Comparison of ENCODE assay signal across 12 cellular contexts in genomic region chr2:236776695-236777251, GRCh38.
DNase-seq lines count a peak whose midpoint lies in the region; ATAC-seq and TF ChIP-seq lines count a peak whose summit lies in the region.
"Had no signal": no experiment of that assay in that cellular context is flagged by ENCODE, and none has a peak within 500 bp of the region (broad histone marks: within the 10 kb centered on the region; RNA-seq: fewer than 3 reads in every experiment).

No MANE protein-coding gene starts in this region.

- H3K4me3 ChIP-seq in RWPE2 (ENCODE audit: severe bottlenecking) (no peak overlapping the region), tibial artery (no peak overlapping the region)
- H3K4me3 ChIP-seq: upper lobe of right lung had no signal

- TF ChIP-seq CTCF in RWPE2 (IDR thresholded peaks at IDR 0.05; ENCODE audit: poor library complexity, severe bottlenecking) (no peak), tibial artery (IDR thresholded peaks at IDR 0.05) (no peak)

- H3K4me1 ChIP-seq in RWPE2 (ENCODE audit: insufficient read depth, poor library complexity, severe bottlenecking): peaks cover 17% of the 10 kb centered on the region
- peaks cover 0 to 26% (median 14%) of the 10 kb centered on the region in 4 donors for H3K4me1 ChIP-seq in tibial artery
- H3K4me1 ChIP-seq: upper lobe of right lung had no signal

- peak overlapping the region; percentile 85 for H3K27ac ChIP-seq in RWPE2 (ENCODE audit: poor library complexity, severe bottlenecking)
- peak overlapping the region; percentile 57 to 68 for H3K27ac ChIP-seq in tibial artery
- H3K27ac ChIP-seq: upper lobe of right lung had no signal

- no peaks in the 10 kb centered on the region for H3K4me1 Mint-ChIP-seq in activated CD4-positive, alpha-beta memory T cell treated with anti-CD3 and anti-CD28 coated beads for 36 hours (ENCODE audit: low read depth)
- H3K4me1 Mint-ChIP-seq: naive thymus-derived CD4-positive, alpha-beta T cell had no signal

- intact Hi-C loops in tibial artery (cut with DNase I; ENCODE audit: low total_unique reads): no loop called here
- intact Hi-C loops in activated CD4-positive, alpha-beta memory T cell treated with anti-CD3 and anti-CD28 coated beads for 36 hours (cut with micrococcal nuclease): no loop called here

- H3K27me3 ChIP-seq in RWPE2 (ENCODE audit: insufficient read depth, poor library complexity, severe bottlenecking) (no peaks in the 10 kb centered on the region), tibial artery (no peaks in the 10 kb centered on the region)
- H3K27me3 ChIP-seq: upper lobe of right lung had no signal

- CTCF ChIA-PET in activated CD4-positive, alpha-beta memory T cell treated with anti-CD3 and anti-CD28 coated beads for 36 hours (lab: Charles Lee): no interaction called here

- no peaks in the 10 kb centered on the region for H3K9me3 ChIP-seq in RWPE2 (ENCODE audit: severe bottlenecking)
- no peaks in the 10 kb centered on the region for H3K9me3 ChIP-seq in tibial artery
- H3K9me3 ChIP-seq: upper lobe of right lung had no signal

- peaks cover 2% of the 10 kb centered on the region for H3K27me3 Mint-ChIP-seq in activated CD4-positive, alpha-beta memory T cell treated with anti-CD3 and anti-CD28 coated beads for 36 hours

- no peaks in the 10 kb centered on the region for H3K36me3 Mint-ChIP-seq in activated CD4-positive, alpha-beta memory T cell treated with anti-CD3 and anti-CD28 coated beads for 36 hours
- H3K36me3 Mint-ChIP-seq: activated naive CD4-positive, alpha-beta T cell treated with anti-CD3 and anti-CD28 coated beads, Interleukin-2, amount 50 U/mL, for 72 hours; naive thymus-derived CD4-positive, alpha-beta T cell had no signal

- DNase-seq in NCI-H748 (lab: John Stamatoyannopoulos, UW; ENCODE audit: unreplicated experiment): peak; percentile 22
- DNase-seq in NCI-H748 treated with DMSO at 0.1 percent for 48 hours (lab: John Stamatoyannopoulos, UW): no peak
- DNase-seq in RWPE2 (ENCODE audit: low spot score): no peak
- DNase-seq in fibroblast of peridontal ligament (ENCODE audit: extremely low read depth): peak; percentile 91
- DNase-seq in tibial artery: peak; percentile 62 to 93
- no peak for DNase-seq in stimulated activated CD4-positive, alpha-beta T cell treated with anti-CD3 and anti-CD28 coated beads, Interleukin-4, amount 100 ng/mL, for 24 hours
- DNase-seq in activated CD4-positive, alpha-beta memory T cell treated with anti-CD3 and anti-CD28 coated beads for 36 hours: no peak
- DNase-seq in iPS-NIHi7 (ENCODE audit: extremely low spot score): no peak
- DNase-seq: activated CD4-positive, alpha-beta T cell treated with anti-CD3 and anti-CD28 coated beads, Interleukin-2, amount 50 U/mL, for 1 hour; naive thymus-derived CD4-positive, alpha-beta T cell; upper lobe of right lung had no signal

- H3K27ac Mint-ChIP-seq in activated CD4-positive, alpha-beta memory T cell treated with anti-CD3 and anti-CD28 coated beads for 36 hours: no peak overlapping the region
- H3K27ac Mint-ChIP-seq: activated naive CD4-positive, alpha-beta T cell treated with anti-CD3 and anti-CD28 coated beads, Interleukin-2, amount 50 U/mL, for 72 hours; naive thymus-derived CD4-positive, alpha-beta T cell had no signal

- peak; percentile 88 for ATAC-seq in RWPE2 (ENCODE audit: low read depth)
- ATAC-seq: activated naive CD4-positive, alpha-beta T cell treated with anti-CD3 and anti-CD28 coated beads, Interleukin-2, amount 50 U/mL, for 72 hours; naive thymus-derived CD4-positive, alpha-beta T cell; upper lobe of right lung had no signal

- H3K9me3 Mint-ChIP-seq in activated CD4-positive, alpha-beta memory T cell treated with anti-CD3 and anti-CD28 coated beads for 36 hours: no peaks in the 10 kb centered on the region
- H3K9me3 Mint-ChIP-seq: activated naive CD4-positive, alpha-beta T cell treated with anti-CD3 and anti-CD28 coated beads, Interleukin-2, amount 50 U/mL, for 72 hours; naive thymus-derived CD4-positive, alpha-beta T cell had no signal

- POLR2A ChIA-PET in activated CD4-positive, alpha-beta memory T cell treated with anti-CD3 and anti-CD28 coated beads for 36 hours (lab: Charles Lee): no interaction called here

- H3K36me3 ChIP-seq in RWPE2 (ENCODE audit: low read depth) (no peaks in the 10 kb centered on the region), tibial artery (no peaks in the 10 kb centered on the region)
- H3K36me3 ChIP-seq: upper lobe of right lung had no signal

- no peak overlapping the region for H3K4me3 Mint-ChIP-seq in activated CD4-positive, alpha-beta memory T cell treated with anti-CD3 and anti-CD28 coated beads for 36 hours
- H3K4me3 Mint-ChIP-seq: naive thymus-derived CD4-positive, alpha-beta T cell had no signal

Comparison
In these comparisons a context has a peak if more than half of its experiments do, and no peak if none do; other contexts are left out.
1. DNase-seq: peak in NCI-H748 (single experiment), fibroblast of peridontal ligament (single experiment) and tibial artery (2 of 2); none in NCI-H748 treated with DMSO at 0.1 percent for 48 hours (single experiment), RWPE2 (single experiment), stimulated activated CD4-positive, alpha-beta T cell treated with anti-CD3 and anti-CD28 coated beads, Interleukin-4, amount 100 ng/mL, for 24 hours (single experiment), activated CD4-positive, alpha-beta memory T cell treated with anti-CD3 and anti-CD28 coated beads for 36 hours (single experiment) and iPS-NIHi7 (single experiment).